ENCODE assay signal across 14 cellular contexts in the genomic region with DNA sequence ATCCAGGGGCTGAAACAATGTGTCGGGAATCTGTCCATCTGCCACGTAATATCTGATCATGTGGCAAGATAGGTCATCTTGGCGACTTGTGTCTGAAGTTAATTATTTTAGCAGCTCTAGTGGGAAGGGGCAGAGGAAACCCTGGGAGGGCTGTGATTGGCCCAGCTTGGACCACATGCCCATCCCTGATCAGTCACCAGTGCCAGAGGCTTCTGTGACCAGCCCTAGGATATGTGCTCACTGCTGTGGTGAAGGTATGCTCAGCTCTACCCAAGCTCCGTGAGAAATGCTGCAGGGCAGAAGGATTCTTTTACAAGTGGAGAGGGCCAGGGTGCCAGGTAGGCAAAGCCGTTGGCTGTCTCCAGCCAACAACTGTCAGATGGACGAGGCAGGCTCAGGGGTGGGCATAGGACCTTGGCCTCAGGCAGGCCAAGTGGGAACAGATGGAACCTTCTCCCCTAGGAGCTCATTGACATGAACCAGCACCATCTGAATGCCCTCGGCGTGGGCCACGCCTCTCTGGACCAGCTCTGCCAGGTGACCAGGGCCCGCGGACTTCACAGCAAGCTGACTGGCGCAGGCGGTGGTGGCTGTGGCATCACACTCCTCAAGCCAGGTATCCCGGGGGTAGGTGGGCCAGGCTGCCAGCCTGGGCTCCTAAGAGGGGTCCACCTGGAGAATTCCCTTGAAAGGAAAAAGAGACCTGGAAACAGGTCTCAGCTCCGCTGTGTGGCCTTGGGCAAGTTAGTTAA.
"Had no signal": no experiment of that assay in that cellular context is flagged by ENCODE, and none has a peak within 500 bp of the region (broad histone marks: within the 10 kb centered on the region; RNA-seq: fewer than 3 reads in every experiment).

No MANE protein-coding gene starts in this region.

- H3K27ac ChIP-seq: lower lobe of right lung, neural progenitor cell had no signal

- ATAC-seq: left cardiac atrium, lower lobe of right lung, right cardiac atrium had no signal

- H3K36me3 Mint-ChIP-seq: mesothelial cell of epicardium, type B pancreatic cell had no signal

- H3K27ac Mint-ChIP-seq: activated naive CD8-positive, alpha-beta T cell treated with anti-CD3 and anti-CD28 coated beads, Interleukin-2, amount 50 U/mL, for 24 hours; mesothelial cell of epicardium; type B pancreatic cell had no signal

- H3K4me3 ChIP-seq: lower lobe of right lung, neural progenitor cell, spleen had no signal

- H3K27me3 ChIP-seq: neural progenitor cell, spleen had no signal

- H3K36me3 ChIP-seq: neural progenitor cell had no signal

- H3K27me3 Mint-ChIP-seq: activated naive CD8-positive, alpha-beta T cell treated with anti-CD3 and anti-CD28 coated beads, Interleukin-2, amount 50 U/mL, for 24 hours; type B pancreatic cell had no signal

- H3K4me3 Mint-ChIP-seq: activated naive CD8-positive, alpha-beta T cell treated with anti-CD3 and anti-CD28 coated beads, Interleukin-2, amount 50 U/mL, for 24 hours; mesothelial cell of epicardium; neural progenitor cell; type B pancreatic cell had no signal

- DNase-seq: activated CD4-positive, alpha-beta T cell treated with anti-CD3 and anti-CD28 coated beads for 4 hours; cortex of kidney; effector CD8-positive, alpha-beta T cell; erythroblast; left cardiac atrium; lower lobe of right lung; spleen; stimulated activated naive CD4-positive, alpha-beta T cell treated with Interleukin-2 at 50 U/mL for 16 hours; T-helper 9 cell had no signal

- H3K9me3 Mint-ChIP-seq: activated naive CD8-positive, alpha-beta T cell treated with anti-CD3 and anti-CD28 coated beads, Interleukin-2, amount 50 U/mL, for 24 hours; mesothelial cell of epicardium; neural progenitor cell; type B pancreatic cell had no signal

- H3K9me3 ChIP-seq: lower lobe of right lung, spleen had no signal
